Comparison of ENCODE assay signal across 1 cellular context in the genomic region with DNA sequence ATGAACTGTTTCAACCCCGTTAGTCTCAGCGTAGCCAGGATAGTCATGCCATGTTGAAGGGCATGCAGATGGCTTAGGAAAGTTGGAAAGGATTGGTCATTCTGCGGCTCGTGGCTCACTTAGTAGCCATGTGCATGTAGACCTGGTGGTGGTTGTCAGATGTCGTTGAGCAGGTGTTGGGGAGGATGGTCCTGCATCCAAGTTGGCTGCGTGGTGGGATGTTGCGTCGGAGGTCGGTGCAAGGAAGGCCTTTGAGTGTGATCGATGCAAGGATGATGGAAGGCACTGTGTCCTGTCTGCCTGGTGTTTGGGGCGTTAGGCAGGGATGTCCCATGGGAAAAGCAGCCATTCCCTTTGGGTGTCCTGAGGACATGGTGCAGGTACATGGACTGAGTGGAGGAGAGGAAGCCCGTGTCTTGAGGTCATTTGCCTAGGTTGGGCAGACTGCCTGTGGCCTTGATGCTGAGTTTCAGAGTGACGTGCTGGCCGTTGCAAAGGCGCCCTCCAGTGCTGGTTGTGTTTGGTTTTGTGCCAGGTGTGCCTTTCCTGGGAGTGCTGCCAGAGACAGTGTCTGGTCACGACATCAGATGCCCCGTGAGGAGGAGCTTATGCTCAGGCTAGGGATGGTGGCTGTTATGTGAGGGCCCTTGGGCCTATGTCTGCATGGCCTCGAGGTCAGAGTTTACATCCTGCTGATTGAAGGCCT.
TF ChIP-seq lines count a peak whose summit lies in the region.

No MANE protein-coding gene starts in this region.

TF ChIP-seq in HepG2, 621 proteins besides CTCF, POLR2A, EP300 and RAD21 (continued from another document):
- TF ChIP-seq NFKB2 (CRISPR knock-in tag; IDR thresholded peaks at IDR 0.05; ENCODE audit: borderline replicate concordance) (no peak), ZNF543 (CRISPR knock-in tag; IDR thresholded peaks at IDR 0.05) (no peak)
- TF ChIP-seq, protein P1, sequence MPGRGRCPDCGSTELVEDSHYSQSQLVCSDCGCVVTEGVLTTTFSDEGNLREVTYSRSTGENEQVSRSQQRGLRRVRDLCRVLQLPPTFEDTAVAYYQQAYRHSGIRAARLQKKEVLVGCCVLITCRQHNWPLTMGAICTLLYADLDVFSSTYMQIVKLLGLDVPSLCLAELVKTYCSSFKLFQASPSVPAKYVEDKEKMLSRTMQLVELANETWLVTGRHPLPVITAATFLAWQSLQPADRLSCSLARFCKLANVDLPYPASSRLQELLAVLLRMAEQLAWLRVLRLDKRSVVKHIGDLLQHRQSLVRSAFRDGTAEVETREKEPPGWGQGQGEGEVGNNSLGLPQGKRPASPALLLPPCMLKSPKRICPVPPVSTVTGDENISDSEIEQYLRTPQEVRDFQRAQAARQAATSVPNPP (CRISPR knock-in tag; IDR thresholded peaks at IDR 0.05) = no peak
